Comparison of ENCODE assay signal across 13 cellular contexts in genomic region chr9:131651160-131651559, GRCh38.
DNase-seq lines count a peak whose midpoint lies in the region; ATAC-seq and TF ChIP-seq lines count a peak whose summit lies in the region.
"Had no signal": no experiment of that assay in that cellular context is flagged by ENCODE, and none has a peak within 500 bp of the region (broad histone marks: within the 10 kb centered on the region; RNA-seq: fewer than 3 reads in every experiment).

No MANE protein-coding gene starts in this region.

- no peaks in the 10 kb centered on the region for H3K27me3 ChIP-seq in PC-9 (ENCODE audit: insufficient read depth, low read depth)

- no peaks in the 10 kb centered on the region for H3K27me3 Mint-ChIP-seq in activated T-cell treated with anti-CD3 and anti-CD28 coated beads, Interleukin-2, amount 50 U/mL, for 4 hours (ENCODE audit: low read depth)

- peaks cover 30% of the 10 kb centered on the region for H3K36me3 Mint-ChIP-seq in activated T-cell treated with anti-CD3 and anti-CD28 coated beads, Interleukin-2, amount 50 U/mL, for 4 hours (ENCODE audit: insufficient read depth)
- H3K36me3 Mint-ChIP-seq in stimulated activated effector memory CD8-positive, alpha-beta T cell treated with anti-CD3 and anti-CD28 coated beads, Interleukin-12 subunit alpha, Interleukin-12 subunit beta, amount 100 ng/mL, for 72 hours, result peaks cover 67% of the 10 kb centered on the region

- POLR2A ChIA-PET in PC-9 (lab: Charles Lee; ENCODE audit: unreplicated experiment), result interaction anchor here (0.5 kb wide), 1 partner anchor 26 kb away, joined by 3 read pairs; no protein-coding TSS in a partner anchor

- peak overlapping the region; percentile 71 for H3K27ac Mint-ChIP-seq in stimulated activated effector memory CD8-positive, alpha-beta T cell treated with anti-CD3 and anti-CD28 coated beads, Interleukin-12 subunit alpha, Interleukin-12 subunit beta, amount 100 ng/mL, for 72 hours

- TF ChIP-seq CTCF in PC-9 (conservative IDR thresholded peaks at IDR 0.05), result no peak

- CTCF ChIA-PET in PC-9 (lab: Charles Lee), result no interaction called here

- no peaks in the 10 kb centered on the region for H3K36me3 ChIP-seq in PC-9 (ENCODE audit: low read depth)

- no peak overlapping the region for H2AFZ ChIP-seq in PC-9

- peaks cover 51% of the 10 kb centered on the region for H3K4me1 Mint-ChIP-seq in activated T-cell treated with anti-CD3 and anti-CD28 coated beads, Interleukin-2, amount 50 U/mL, for 4 hours (ENCODE audit: low read depth)
- peaks cover 60% of the 10 kb centered on the region for H3K4me1 Mint-ChIP-seq in stimulated activated effector memory CD8-positive, alpha-beta T cell treated with anti-CD3 and anti-CD28 coated beads, Interleukin-12 subunit alpha, Interleukin-12 subunit beta, amount 100 ng/mL, for 72 hours

- H3K4me3 ChIP-seq in PC-9, result no peak overlapping the region
- H3K4me3 ChIP-seq: skin epidermis had no signal

- H3K4me1 ChIP-seq in PC-9 (replicated peaks; ENCODE audit: insufficient read depth), result peaks cover 25% of the 10 kb centered on the region

- peaks cover 17% of the 10 kb centered on the region; the same call in 1 of the 2 replicates for H3K79me2 ChIP-seq in PC-9 (ENCODE audit: low read depth)

- H3K27ac ChIP-seq in PC-9 (no peak overlapping the region; the same call in 1 of the 2 replicates), epithelial cell of prostate (peak overlapping the region; percentile 24)

- no peak for DNase-seq in activated T-cell treated with anti-CD3 and anti-CD28 coated beads, Interleukin-2, amount 50 U/mL, for 4 hours
- DNase-seq in activated T-cell treated with anti-CD3 and anti-CD28 coated beads, Interleukin-2, amount 50 U/mL, for 1 hour, result no peak
- DNase-seq in PC-9 (no peak), epithelial cell of prostate (ENCODE audit: low read depth, low spot score) (no peak), occipital lobe (lab: John Stamatoyannopoulos, UW) (no peak)
- DNase-seq in stimulated activated effector memory CD8-positive, alpha-beta T cell treated with anti-CD3 and anti-CD28 coated beads, Interleukin-12 subunit alpha, Interleukin-12 subunit beta, amount 100 ng/mL, for 72 hours (ENCODE audit: low spot score in 2 of 2), result no peak
- DNase-seq: erythroblast, hippocampal formation, NCI-H1105 treated with DMSO at 0.1 percent for 48 hours, NCI-H345 had no signal

- H4K20me1 ChIP-seq in PC-9 (ENCODE audit: insufficient read depth), result no peaks in the 10 kb centered on the region

- no peaks in the 10 kb centered on the region for H3K9me3 Mint-ChIP-seq in activated T-cell treated with anti-CD3 and anti-CD28 coated beads, Interleukin-2, amount 50 U/mL, for 4 hours
- no peaks in the 10 kb centered on the region for H3K9me3 Mint-ChIP-seq in stimulated activated effector memory CD8-positive, alpha-beta T cell treated with anti-CD3 and anti-CD28 coated beads, Interleukin-12 subunit alpha, Interleukin-12 subunit beta, amount 100 ng/mL, for 72 hours

- no TSS peak for BruUV-seq in PC-9 (replicated peaks; lab: Mats Ljungman, UMichigan)

- peak overlapping the region; percentile 46 for H3K4me3 Mint-ChIP-seq in activated T-cell treated with anti-CD3 and anti-CD28 coated beads, Interleukin-2, amount 50 U/mL, for 4 hours
- H3K4me3 Mint-ChIP-seq in stimulated activated effector memory CD8-positive, alpha-beta T cell treated with anti-CD3 and anti-CD28 coated beads, Interleukin-12 subunit alpha, Interleukin-12 subunit beta, amount 100 ng/mL, for 72 hours, result peak overlapping the region; percentile 31

- no peaks in the 10 kb centered on the region for H3K9me2 ChIP-seq in PC-9 (ENCODE audit: insufficient read depth)

- 0 out of 2 replicates have a peak overlapping the region, but pooled peaks have one; percentile 21 for H3K4me2 ChIP-seq in PC-9

- ATAC-seq in activated T-cell treated with anti-CD3 and anti-CD28 coated beads, Interleukin-2, amount 50 U/mL, for 4 hours, result peak; percentile 82
- ATAC-seq in stimulated activated effector memory CD8-positive, alpha-beta T cell treated with anti-CD3 and anti-CD28 coated beads, Interleukin-12 subunit alpha, Interleukin-12 subunit beta, amount 100 ng/mL, for 72 hours, result peak; percentile 79
- ATAC-seq in HG02840 (IDR thresholded peaks at IDR 0.05; ENCODE audit: low FRiP score, unreplicated experiment), result no peak
- ATAC-seq in GM21723 (IDR thresholded peaks at IDR 0.05; ENCODE audit: unreplicated experiment), result no peak

- H3K9me3 ChIP-seq in PC-9 (ENCODE audit: insufficient read depth, low read depth), result no peaks in the 10 kb centered on the region

- 0 out of 2 replicates have a peak, but pooled peaks cover 6% of the 10 kb centered on the region for H3F3A ChIP-seq in PC-9 (ENCODE audit: insufficient read depth, low read depth)

- intact Hi-C loops in PC-9 (cut with micrococcal nuclease; ENCODE audit: unreplicated experiment), result no loop called here

Comparison
In these comparisons a context has a peak if more than half of its experiments do, and no peak if none do; other contexts are left out.
1. ATAC-seq: peak in activated T-cell treated with anti-CD3 and anti-CD28 coated beads, Interleukin-2, amount 50 U/mL, for 4 hours (2 of 2) and stimulated activated effector memory CD8-positive, alpha-beta T cell treated with anti-CD3 and anti-CD28 coated beads, Interleukin-12 subunit alpha, Interleukin-12 subunit beta, amount 100 ng/mL, for 72 hours (single experiment); none in HG02840 (single experiment) and GM21723 (single experiment).